21 cellular contexts compared by ENCODE assay signal in the genomic region with DNA sequence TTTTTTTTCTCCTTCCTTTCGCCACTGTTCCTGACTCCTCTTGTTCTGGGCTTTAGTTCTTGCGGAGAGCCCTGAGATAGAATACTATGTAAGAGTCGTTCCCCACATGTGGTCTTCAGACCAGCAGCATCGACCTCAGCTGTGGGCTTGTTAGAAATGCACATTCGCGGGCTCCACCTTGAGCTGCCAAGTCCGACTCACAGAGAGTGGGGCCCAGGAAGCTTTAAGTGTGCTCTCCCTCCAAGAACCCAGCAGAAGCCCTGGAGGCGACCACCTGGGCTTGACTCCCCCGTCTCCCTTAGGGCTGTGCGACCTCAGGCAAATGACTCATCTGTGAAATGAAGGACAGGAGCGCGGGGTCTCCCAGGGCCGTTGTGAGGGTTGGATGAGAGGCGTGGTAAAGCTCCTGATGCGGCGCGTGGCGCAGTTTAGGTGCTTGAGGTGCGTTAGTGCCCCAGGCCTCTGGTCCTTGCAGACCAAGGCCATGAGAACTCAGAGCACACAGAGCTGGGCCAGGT. TPM values are rescaled to one million over a fixed set of nuclear protein-coding genes. Genes with fewer than 3 reads are reported as not detected.
DNase-seq lines count a peak whose midpoint lies in the region; ATAC-seq and TF ChIP-seq lines count a peak whose summit lies in the region.
"Had no signal": no experiment of that assay in that cellular context is flagged by ENCODE, and none has a peak within 500 bp of the region (broad histone marks: within the 10 kb centered on the region; RNA-seq: fewer than 3 reads in every experiment).

No MANE protein-coding gene starts in this region.

- TF ChIP-seq CTCF in coronary artery (IDR thresholded peaks at IDR 0.05) = no peak
- TF ChIP-seq CTCF in sigmoid colon (IDR thresholded peaks at IDR 0.05) = no peak

- no peaks in the 10 kb centered on the region for H3K27me3 ChIP-seq in sigmoid colon
- H3K27me3 ChIP-seq: BE2C had no signal

- peaks cover 24 to 99% (median 64%) of the 10 kb centered on the region in 4 donors for H3K36me3 ChIP-seq in sigmoid colon

- H3K27ac Mint-ChIP-seq in T-helper 17 cell = peak overlapping the region; percentile 39
- H3K27ac Mint-ChIP-seq: CD4-positive, CD25-positive, alpha-beta regulatory T cell; CD8-positive, alpha-beta memory T cell; HFFc6 had no signal

- DNase-seq in T-helper 17 cell (no peak), coronary artery (ENCODE audit: low spot score) (peak; percentile 40), mesenteric fat pad (ENCODE audit: low spot score) (peak; percentile 60), sigmoid colon (peak; percentile 30), hypothalamus (lab: John Stamatoyannopoulos, UW) (no peak), HK-2 (ENCODE audit: unreplicated experiment) (no peak), mucosa of gallbladder (ENCODE audit: low spot score) (no peak)
- DNase-seq: ACHN; BE2C; C1 segment of cervical spinal cord; CD4-positive, CD25-positive, alpha-beta regulatory T cell; CD8-positive, alpha-beta memory T cell; COR-L47; DMS 273 treated with DMSO at 0.1 percent for 48 hours; DMS53; DND-41; EL; GOT3; HFFc6 had no signal

- H3K4me1 Mint-ChIP-seq in T-helper 17 cell = peaks cover 8% of the 10 kb centered on the region
- H3K4me1 Mint-ChIP-seq: CD8-positive, alpha-beta memory T cell had no signal

- 92 to 97% methylated on average over 19 of the region's 19 CpGs for WGBS in sigmoid colon, 2 donors

- H3K27ac ChIP-seq in coronary artery = no peak overlapping the region
- H3K27ac ChIP-seq in sigmoid colon = no peak overlapping the region

- no peak overlapping the region for H3K4me3 Mint-ChIP-seq in T-helper 17 cell
- H3K4me3 Mint-ChIP-seq: CD4-positive, CD25-positive, alpha-beta regulatory T cell; CD8-positive, alpha-beta memory T cell; HFFc6 had no signal

- peaks cover 4% of the 10 kb centered on the region for H3K36me3 Mint-ChIP-seq in T-helper 17 cell (ENCODE audit: low read depth)

- no peaks in the 10 kb centered on the region for H3K9me3 ChIP-seq in T-helper 17 cell (ENCODE audit: control insufficient read depth, low read length, poor library complexity, severe bottlenecking)
- no peaks in the 10 kb centered on the region for H3K9me3 ChIP-seq in sigmoid colon
- H3K9me3 ChIP-seq: BE2C had no signal

- intact Hi-C loops in sigmoid colon (cut with DNase I) = no loop called here

- H3K27me3 Mint-ChIP-seq in T-helper 17 cell = no peaks in the 10 kb centered on the region
- H3K27me3 Mint-ChIP-seq: CD4-positive, CD25-positive, alpha-beta regulatory T cell; CD8-positive, alpha-beta memory T cell had no signal

- ATAC-seq in T-helper 17 cell = no peak
- ATAC-seq: HCT116 had no signal

- no peak overlapping the region for H3K4me3 ChIP-seq in coronary artery
- H3K4me3 ChIP-seq in sigmoid colon = no peak overlapping the region

- H3K4me1 ChIP-seq in sigmoid colon = no peaks in the 10 kb centered on the region
- H3K4me1 ChIP-seq: BE2C had no signal

- no peak for TF ChIP-seq EP300 in sigmoid colon (IDR thresholded peaks at IDR 0.05)

- TF ChIP-seq POLR2A in sigmoid colon (IDR thresholded peaks at IDR 0.05) = no peak

RNA-seq across cellular contexts. Expression of a gene that starts 18.8 kb away (rescaled TPM):
- total RNA-seq in T-helper 17 cell (10 to 100 TPM; 24.8 to 26.0 TPM), mesenteric fat pad (49.4 TPM), sigmoid colon (10 to 100 TPM; 21.3 to 33.9 (median 25.2) TPM), mucosa of gallbladder (51.8 TPM)
- polyA plus RNA-seq in sigmoid colon = 10 to 100 TPM; 33.0 to 46.5 (median 40.2) TPM

RNA-seq across cellular contexts. Expression of a gene that starts 50.0 kb away (rescaled TPM):
- total RNA-seq in T-helper 17 cell (10 to 100 TPM; 14.6 to 36.4 TPM), mesenteric fat pad (76.2 TPM), sigmoid colon (10 to 100 TPM; 18.9 to 21.6 (median 20.0) TPM), mucosa of gallbladder (16.5 TPM)
- polyA plus RNA-seq in sigmoid colon = 10 to 100 TPM in 1 of 3 donors, 1 to 10 TPM in 2; 6.9 to 20.5 (median 8.4) TPM
- total RNA-seq: HT-29 had no signal

RNA-seq across cellular contexts. Expression of a gene that starts 50.5 kb away (rescaled TPM):
- not detected for total RNA-seq in T-helper 17 cell
- 0.93 TPM for total RNA-seq in mesenteric fat pad
- not detected for total RNA-seq in sigmoid colon
- polyA plus RNA-seq in sigmoid colon = 1 to 10 TPM in 1 of 3 donors, not detected in 2; 1.3 TPM
- total RNA-seq in mucosa of gallbladder = 11.4 TPM
- total RNA-seq: CD4-positive, CD25-positive, alpha-beta regulatory T cell had no signal
- polyA plus RNA-seq: CD4-positive, CD25-positive, alpha-beta regulatory T cell; CD8-positive, alpha-beta memory T cell had no signal

Comparison
In these comparisons a context has a peak if more than half of its experiments do, and no peak if none do; other contexts are left out.
1. DNase-seq: peak in coronary artery (single experiment), mesenteric fat pad (single experiment) and sigmoid colon (single experiment); none in T-helper 17 cell (0 of 3), hypothalamus (0 of 51), HK-2 (single experiment) and mucosa of gallbladder (single experiment).